Comparison of ENCODE assay signal across 6 cellular contexts in the genomic region with DNA sequence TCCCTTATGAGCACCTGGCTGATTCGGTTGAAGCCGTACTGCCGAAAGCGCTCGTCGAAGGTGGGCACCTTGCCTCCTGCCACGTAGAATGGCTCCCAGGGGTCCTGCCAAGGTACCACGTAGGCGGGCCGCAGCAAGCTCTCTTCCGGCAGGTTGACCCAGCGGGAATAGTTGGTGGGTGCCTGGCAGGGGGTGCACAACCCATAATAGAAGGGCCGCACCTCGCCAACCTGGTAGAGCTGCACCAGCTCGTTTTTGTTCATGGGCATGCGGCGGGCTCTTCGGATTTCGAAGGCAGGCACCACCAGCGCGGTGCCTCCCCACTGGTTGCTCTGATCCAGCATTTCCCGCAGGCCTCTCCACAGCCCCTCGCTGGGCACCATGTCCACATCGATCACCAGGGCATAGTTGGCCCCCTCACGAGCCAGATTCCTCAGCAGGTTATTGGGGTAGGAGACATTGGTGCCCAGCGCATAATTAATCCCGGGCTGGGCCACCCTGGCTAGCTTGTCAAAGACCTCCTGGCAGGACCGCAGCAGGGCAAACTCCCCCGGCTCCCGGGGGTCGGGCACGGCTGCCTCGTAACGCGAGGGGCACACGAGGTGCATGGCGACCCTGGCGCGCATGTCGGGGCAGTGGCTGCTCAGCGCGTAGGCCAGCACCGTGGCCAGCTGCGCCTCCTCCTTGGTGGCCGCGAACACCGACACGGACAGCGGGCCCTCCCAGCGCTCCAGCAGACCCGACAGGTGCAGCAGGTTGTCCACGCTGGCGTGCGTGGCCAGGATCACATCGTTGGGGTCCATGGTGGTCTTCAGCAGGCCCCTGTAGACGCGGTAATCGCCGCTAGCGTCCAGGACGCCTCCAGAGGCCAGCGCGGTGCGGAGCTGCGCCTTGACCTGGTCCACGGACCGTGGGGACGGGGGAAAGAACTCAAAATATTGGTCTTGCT. TPM values are rescaled to one million over a fixed set of nuclear protein-coding genes. Genes with fewer than 3 reads are reported as not detected.
DNase-seq lines count a peak whose midpoint lies in the region; ATAC-seq and TF ChIP-seq lines count a peak whose summit lies in the region.

No MANE protein-coding gene starts in this region.

- peaks cover 41% of the 10 kb centered on the region for H3K4me1 Mint-ChIP-seq in activated naive CD4-positive, alpha-beta T cell treated with anti-CD3 and anti-CD28 coated beads, Interleukin-2, amount 50 U/mL, for 24 hours

- H3K36me3 Mint-ChIP-seq in activated naive CD4-positive, alpha-beta T cell treated with anti-CD3 and anti-CD28 coated beads, Interleukin-2, amount 50 U/mL, for 24 hours, result no peaks in the 10 kb centered on the region

- H3K27ac ChIP-seq in gastroesophageal sphincter (peak overlapping the region; percentile 51 to 96 (median 90)), temporal lobe (ENCODE audit: low read depth, low read length) (peak overlapping the region; percentile 99)

- no peak for TF ChIP-seq EP300 in gastroesophageal sphincter (IDR thresholded peaks at IDR 0.05)

- peak overlapping the region; percentile 66 to 97 for H3K4me3 ChIP-seq in gastroesophageal sphincter

- TF ChIP-seq POLR2A in gastroesophageal sphincter (IDR thresholded peaks at IDR 0.05), result no peak

- H3K4me1 ChIP-seq in gastroesophageal sphincter, result peaks cover 0 to 53% (median 28%) of the 10 kb centered on the region in 3 donors

- H3K27me3 Mint-ChIP-seq in activated naive CD4-positive, alpha-beta T cell treated with anti-CD3 and anti-CD28 coated beads, Interleukin-2, amount 50 U/mL, for 24 hours, result no peaks in the 10 kb centered on the region

- peaks cover 0 to 7% of the 10 kb centered on the region in 2 donors for H3K36me3 ChIP-seq in gastroesophageal sphincter

- no peak overlapping the region for H3K27ac Mint-ChIP-seq in activated naive CD4-positive, alpha-beta T cell treated with anti-CD3 and anti-CD28 coated beads, Interleukin-2, amount 50 U/mL, for 24 hours

- 88% methylated on average over 5 of the region's 68 CpGs; no CpG with 5 or more reads in 1 of the 2 donors for WGBS in gastroesophageal sphincter (ENCODE audit: low coverage in 1 of 2), 2 donors

- no peaks in the 10 kb centered on the region for H3K27me3 ChIP-seq in gastroesophageal sphincter

- no peaks in the 10 kb centered on the region for H3K9me3 Mint-ChIP-seq in activated naive CD4-positive, alpha-beta T cell treated with anti-CD3 and anti-CD28 coated beads, Interleukin-2, amount 50 U/mL, for 24 hours

- peak in 1 of 4 experiments; percentile 1 for TF ChIP-seq CTCF in gastroesophageal sphincter (IDR thresholded peaks at IDR 0.05)

- H3K9me3 ChIP-seq in gastroesophageal sphincter, result no peaks in the 10 kb centered on the region

- DNase-seq in activated naive CD4-positive, alpha-beta T cell (lab: John Stamatoyannopoulos, UW), result no peak

- ATAC-seq in gastroesophageal sphincter (no peak), HG03196 (IDR thresholded peaks at IDR 0.05; ENCODE audit: unreplicated experiment) (no peak), HG03108 (IDR thresholded peaks at IDR 0.05; ENCODE audit: unreplicated experiment) (no peak)

- peak overlapping the region; percentile 71 for H3K4me3 Mint-ChIP-seq in activated naive CD4-positive, alpha-beta T cell treated with anti-CD3 and anti-CD28 coated beads, Interleukin-2, amount 50 U/mL, for 24 hours

RNA-seq across cellular contexts. Expression of a gene that starts 0.7 kb away (rescaled TPM):
- total RNA-seq in gastroesophageal sphincter (10 to 100 TPM; 39.7 to 62.0 (median 47.6) TPM), temporal lobe (56.3 TPM)

RNA-seq across cellular contexts. Expression of a gene that starts 1.8 kb away (rescaled TPM):
- 10 to 100 TPM; 26.6 to 44.2 (median 35.5) TPM for total RNA-seq in gastroesophageal sphincter
- total RNA-seq in temporal lobe, result 10.1 TPM

RNA-seq across cellular contexts. Expression of a gene that starts 10.5 kb away (rescaled TPM):
- total RNA-seq in gastroesophageal sphincter, result 1 to 10 TPM; 3.8 to 9.3 (median 4.7) TPM
- total RNA-seq in temporal lobe, result 0.98 TPM

RNA-seq across cellular contexts. Expression of a gene that starts 24.8 kb away (rescaled TPM):
- 1 to 10 TPM in 2 of 4 donors, under 1 TPM in 2; 0.27 to 3.2 (median 1.2) TPM for total RNA-seq in gastroesophageal sphincter
- 1.7 TPM for total RNA-seq in temporal lobe

RNA-seq across cellular contexts. Expression of a gene that starts 29.9 kb away (rescaled TPM):
- total RNA-seq in gastroesophageal sphincter (10 to 100 TPM; 23.1 to 68.2 (median 27.0) TPM), temporal lobe (3.2 TPM)
